ENCODE assay signal across 21 cellular contexts in genomic region chrX:19752043-19752442, GRCh38.
DNase-seq lines count a peak whose midpoint lies in the region; ATAC-seq and TF ChIP-seq lines count a peak whose summit lies in the region.
"Had no signal": no experiment of that assay in that cellular context is flagged by ENCODE, and none has a peak within 500 bp of the region (broad histone marks: within the 10 kb centered on the region; RNA-seq: fewer than 3 reads in every experiment).

No MANE protein-coding gene starts in this region.

- H3K36me3 Mint-ChIP-seq in T-helper 1 cell treated with Interleukin-12 subunit alpha and Interleukin-12 subunit beta and Interleukin-4 antibody, amounts not matched to agents 30 μg/mL and 1 μg/mL, for 36 hours (ENCODE audit: low read depth) = peaks cover 28% of the 10 kb centered on the region
- peaks cover 11% of the 10 kb centered on the region for H3K36me3 Mint-ChIP-seq in activated CD4-positive, alpha-beta memory T cell treated with anti-CD3 and anti-CD28 coated beads for 36 hours
- peaks cover 0 to 2% (median 0%) of the 10 kb centered on the region in 3 donors for H3K36me3 Mint-ChIP-seq in immature natural killer cell
- H3K36me3 Mint-ChIP-seq: type B pancreatic cell had no signal

- peak overlapping the region; percentile 89 for H3K27ac ChIP-seq in DND-41 (ENCODE audit: low read length)
- H3K27ac ChIP-seq: 22Rv1, KMS-11, SK-N-MC, stomach had no signal

- H2AFZ ChIP-seq in DND-41 (ENCODE audit: low read depth, low read length) = no peak overlapping the region

- peak overlapping the region; percentile 88 for H3K27ac Mint-ChIP-seq in T-helper 1 cell treated with Interleukin-12 subunit alpha and Interleukin-12 subunit beta and Interleukin-4 antibody, amounts not matched to agents 30 μg/mL and 1 μg/mL, for 36 hours
- peak overlapping the region; percentile 90 for H3K27ac Mint-ChIP-seq in activated CD4-positive, alpha-beta memory T cell treated with anti-CD3 and anti-CD28 coated beads for 36 hours
- H3K27ac Mint-ChIP-seq in immature natural killer cell = peak overlapping the region; percentile 77 to 98 (median 90)
- H3K27ac Mint-ChIP-seq: type B pancreatic cell had no signal

- TF ChIP-seq CTCF in DND-41 (IDR thresholded peaks at IDR 0.05; ENCODE audit: borderline replicate concordance, extremely low read depth, low read length, poor library complexity, severe bottlenecking) = no peak

- H3K27me3 Mint-ChIP-seq in T-helper 1 cell treated with Interleukin-12 subunit alpha and Interleukin-12 subunit beta and Interleukin-4 antibody, amounts not matched to agents 30 μg/mL and 1 μg/mL, for 36 hours (ENCODE audit: low read depth) = no peaks in the 10 kb centered on the region
- H3K27me3 Mint-ChIP-seq in activated CD4-positive, alpha-beta memory T cell treated with anti-CD3 and anti-CD28 coated beads for 36 hours = no peaks in the 10 kb centered on the region
- peaks cover 0 to 21% (median 9%) of the 10 kb centered on the region in 3 donors for H3K27me3 Mint-ChIP-seq in immature natural killer cell (ENCODE audit: low read depth in 3 of 3)
- H3K27me3 Mint-ChIP-seq: type B pancreatic cell had no signal

- no peaks in the 10 kb centered on the region for H3K9me3 ChIP-seq in DND-41 (ENCODE audit: insufficient read depth, low read length, severe bottlenecking)

- H3K27me3 ChIP-seq in DND-41 (ENCODE audit: insufficient read depth, low read length, poor library complexity) = no peaks in the 10 kb centered on the region
- H3K27me3 ChIP-seq: stomach had no signal

- POLR2A ChIA-PET in activated CD4-positive, alpha-beta memory T cell treated with anti-CD3 and anti-CD28 coated beads for 36 hours (lab: Charles Lee) = interaction anchor here (0.6 kb wide), 1 partner anchor 15 kb away, joined by 3 read pairs; no protein-coding TSS in a partner anchor

- H3K79me2 ChIP-seq in DND-41 (ENCODE audit: insufficient read depth, low read length) = peaks cover 64% of the 10 kb centered on the region

- H3K4me3 Mint-ChIP-seq in T-helper 1 cell treated with Interleukin-12 subunit alpha and Interleukin-12 subunit beta and Interleukin-4 antibody, amounts not matched to agents 30 μg/mL and 1 μg/mL, for 36 hours = peak overlapping the region; percentile 31
- no peak overlapping the region for H3K4me3 Mint-ChIP-seq in activated CD4-positive, alpha-beta memory T cell treated with anti-CD3 and anti-CD28 coated beads for 36 hours
- peak overlapping the region in 4 of 5 donors; percentile 42 to 74 (median 50) for H3K4me3 Mint-ChIP-seq in immature natural killer cell
- H3K4me3 Mint-ChIP-seq: type B pancreatic cell had no signal

- intact Hi-C loops in activated CD4-positive, alpha-beta memory T cell treated with anti-CD3 and anti-CD28 coated beads for 36 hours (cut with micrococcal nuclease) = no loop called here

- H3K9me3 Mint-ChIP-seq in T-helper 1 cell treated with Interleukin-12 subunit alpha and Interleukin-12 subunit beta and Interleukin-4 antibody, amounts not matched to agents 30 μg/mL and 1 μg/mL, for 36 hours = no peaks in the 10 kb centered on the region
- H3K9me3 Mint-ChIP-seq in activated CD4-positive, alpha-beta memory T cell treated with anti-CD3 and anti-CD28 coated beads for 36 hours = peaks cover 7% of the 10 kb centered on the region
- H3K9me3 Mint-ChIP-seq in immature natural killer cell = peaks cover 0 to 2% (median 0%) of the 10 kb centered on the region in 6 donors

- ATAC-seq in DND-41 (ENCODE audit: insufficient read depth, low read depth) = no peak
- ATAC-seq: left colon had no signal

- H3K4me2 ChIP-seq in DND-41 (ENCODE audit: insufficient read depth, low read length) = peak overlapping the region; percentile 12; the same call in 1 of the 2 replicates
- H3K4me2 ChIP-seq: KMS-11 had no signal

- H3K4me1 ChIP-seq in DND-41 (ENCODE audit: insufficient read depth, low read length) = peaks cover 83% of the 10 kb centered on the region
- H3K4me1 ChIP-seq: stomach had no signal

- H3K4me1 Mint-ChIP-seq in T-helper 1 cell treated with Interleukin-12 subunit alpha and Interleukin-12 subunit beta and Interleukin-4 antibody, amounts not matched to agents 30 μg/mL and 1 μg/mL, for 36 hours (ENCODE audit: low read depth) = peaks cover 63% of the 10 kb centered on the region
- H3K4me1 Mint-ChIP-seq in activated CD4-positive, alpha-beta memory T cell treated with anti-CD3 and anti-CD28 coated beads for 36 hours (ENCODE audit: low read depth) = peaks cover 85% of the 10 kb centered on the region
- H3K4me1 Mint-ChIP-seq in immature natural killer cell = peaks cover 73 to 91% of the 10 kb centered on the region in 2 donors

- DNase-seq in T-helper 1 cell (no peak), DND-41 (no peak), immature natural killer cell (peak in 1 of 3 donors; percentile 44), Kasumi-1 (lab: John Stamatoyannopoulos, UW) (no peak), Ammon's horn (ENCODE audit: low spot score) (no peak), GM19240 (ENCODE audit: insufficient read length, low spot score) (no peak)
- no peak for DNase-seq in activated CD4-positive, alpha-beta memory T cell treated with anti-CD3 and anti-CD28 coated beads for 36 hours
- DNase-seq: activated CD4-positive, alpha-beta T cell treated with anti-CD3 and anti-CD28 coated beads for 48 hours; AML-193; DMS 273 treated with DMSO at 0.1 percent for 48 hours; GF-D8; left colon; NCI-H1092; NCI-H2081; NK-92 treated with Interleukin-12 subunit alpha and Interleukin-12 subunit beta, amount 100 ng/mL, for 24 hours; stomach had no signal

- no peaks in the 10 kb centered on the region for H4K20me1 ChIP-seq in DND-41 (ENCODE audit: insufficient read depth, low read length)

- CTCF ChIA-PET in activated CD4-positive, alpha-beta memory T cell treated with anti-CD3 and anti-CD28 coated beads for 36 hours (lab: Charles Lee) = interaction anchor here (0.6 kb wide), 1 partner anchor 192 kb away, joined by 4 read pairs; no protein-coding TSS in a partner anchor

- H3K36me3 ChIP-seq in DND-41 (ENCODE audit: insufficient read depth, low read length) = no peaks in the 10 kb centered on the region
- H3K36me3 ChIP-seq: stomach had no signal

- no peak overlapping the region for H3K9ac ChIP-seq in DND-41 (ENCODE audit: low read depth, low read length)
- H3K9ac ChIP-seq: KMS-11 had no signal

- no peak overlapping the region for H3K4me3 ChIP-seq in DND-41 (ENCODE audit: low read depth in 1 of 2, low read length in 2 of 2)
- H3K4me3 ChIP-seq: SK-N-MC, stomach had no signal
